Comparison of ENCODE assay signal across 15 cellular contexts in genomic region chr15:66178531-66178910, GRCh38.
"Had no signal": no experiment of that assay in that cellular context is flagged by ENCODE, and none has a peak within 500 bp of the region (broad histone marks: within the 10 kb centered on the region; RNA-seq: fewer than 3 reads in every experiment).

No MANE protein-coding gene starts in this region.

- H3K4me1 ChIP-seq: breast epithelium, esophagus squamous epithelium, right atrium auricular region, suprapubic skin, upper lobe of right lung had no signal

- H3K27me3 ChIP-seq: right atrium auricular region had no signal

- H3K36me3 ChIP-seq: breast epithelium, esophagus squamous epithelium, right atrium auricular region, suprapubic skin, upper lobe of right lung had no signal

- H3K27ac ChIP-seq: breast epithelium, esophagus squamous epithelium, right atrium auricular region, suprapubic skin, upper lobe of right lung had no signal

- H3K27ac Mint-ChIP-seq: activated naive CD8-positive, alpha-beta T cell had no signal

- H3K4me3 ChIP-seq: breast epithelium, esophagus squamous epithelium, right atrium auricular region, smooth muscle cell, suprapubic skin, upper lobe of right lung had no signal

- DNase-seq: esophagus squamous epithelium; foreskin fibroblast; glutamatergic neuron; kidney glomerular epithelial cell; midbrain; stimulated activated CD4-positive, alpha-beta T cell treated with anti-CD3 and anti-CD28 coated beads, Interleukin-1b, Interleukin-23, amount 100 ng/mL, for 48 hours; stimulated activated naive CD8-positive, alpha-beta T cell treated with anti-CD3 and anti-CD28 coated beads, Interleukin-15, Interleukin-2, amounts not matched to agents 100 U/mL and 50 U/mL, for 24 hours; T-helper 2 cell; upper lobe of right lung had no signal

- H3K9me3 ChIP-seq: breast epithelium, esophagus squamous epithelium, right atrium auricular region, suprapubic skin, upper lobe of right lung had no signal

- H3K4me2 ChIP-seq: smooth muscle cell had no signal

- H3K4me3 Mint-ChIP-seq: activated naive CD8-positive, alpha-beta T cell had no signal

- H3K36me3 Mint-ChIP-seq: activated naive CD8-positive, alpha-beta T cell had no signal

- ATAC-seq: SK-N-SH treated with all-trans-retinoic acid at 6 μM for 48 hours; stimulated activated naive CD8-positive, alpha-beta T cell treated with anti-CD3 and anti-CD28 coated beads, Interleukin-15, Interleukin-2, amounts not matched to agents 100 U/mL and 50 U/mL, for 24 hours; upper lobe of right lung had no signal
